ENCODE assay signal across 1 cellular context in genomic region chrX:49089553-49089952, GRCh38.
TF ChIP-seq lines count a peak whose summit lies in the region.

No MANE protein-coding gene starts in this region.

TF ChIP-seq in K562, 482 proteins besides CTCF, POLR2A, EP300 and RAD21 (continued from another document and continues in another):
- TF ChIP-seq ZBTB26 (CRISPR knock-in tag; IDR thresholded peaks at IDR 0.05) (no peak), HDAC3 (IDR thresholded peaks at IDR 0.05; ENCODE audit: borderline replicate concordance, partially characterized antibody) (no peak), MAFF (IDR thresholded peaks at IDR 0.05; ENCODE audit: low read length) (peak; percentile 56; the same call in 1 of the 2 replicates), SMAD3 (CRISPR knock-in tag; conservative IDR thresholded peaks at IDR 0.05) (no peak), DACH1 (IDR thresholded peaks at IDR 0.05; ENCODE audit: partially characterized antibody) (no peak), NFXL1 (CRISPR knock-in tag; IDR thresholded peaks at IDR 0.05) (no peak), MTF1 (CRISPR knock-in tag; IDR thresholded peaks at IDR 0.05; ENCODE audit: borderline replicate concordance) (no peak), CREBBP (IDR thresholded peaks at IDR 0.05; ENCODE audit: low read depth, low read length) (no peak), CEBPB (tag; IDR thresholded peaks at IDR 0.05) (no peak), ETV1 (tag; conservative IDR thresholded peaks at IDR 0.05; ENCODE audit: low read depth) (no peak), CCNT2 (IDR thresholded peaks at IDR 0.05; ENCODE audit: borderline replicate concordance, extremely low read depth, insufficient read length, low read depth, low read length) (no peak), EZH2 (IDR thresholded peaks at IDR 0.05; ENCODE audit: borderline replicate concordance, low read depth, low read length) (no peak), SMC3 (conservative IDR thresholded peaks at IDR 0.05; ENCODE audit: insufficient read depth, low read depth, low read length) (no peak), DPF2 (IDR thresholded peaks at IDR 0.05) (peak; percentile 86), ARNT (IDR thresholded peaks at IDR 0.05) (no peak), SAP30 (IDR thresholded peaks at IDR 0.05; ENCODE audit: borderline replicate concordance, insufficient read depth, low read depth, low read length, poor library complexity, severe bottlenecking) (no peak), KAT2B (IDR thresholded peaks at IDR 0.05; ENCODE audit: low read depth, low read length) (no peak), ID3 (CRISPR knock-in tag; IDR thresholded peaks at IDR 0.05) (no peak), ID3 (tag; IDR thresholded peaks at IDR 0.05) (no peak), RBM14 (IDR thresholded peaks at IDR 0.05; ENCODE audit: borderline replicate concordance, insufficient read depth, low read depth, low read length) (no peak), SNAPC5 (CRISPR knock-in tag; IDR thresholded peaks at IDR 0.05) (no peak), YY1 (IDR thresholded peaks at IDR 0.05; ENCODE audit: borderline replicate concordance in 1 of 3, control insufficient read depth in 1 of 3, extremely low read depth in 1 of 3, insufficient read depth in 3 of 3, insufficient read length in 1 of 3, insufficient replicate concordance in 2 of 3, low read depth in 1 of 3, low read length in 2 of 3) (no peak), NR2F6 (CRISPR knock-in tag; IDR thresholded peaks at IDR 0.05) (no peak), ARID2 (IDR thresholded peaks at IDR 0.05) (no peak), TEAD4 (IDR thresholded peaks at IDR 0.05; ENCODE audit: low read length) (peak; percentile 69), TEAD4 (CRISPR knock-in tag; IDR thresholded peaks at IDR 0.05; ENCODE audit: borderline replicate concordance) (no peak), IFI16 (CRISPR knock-in tag; IDR thresholded peaks at IDR 0.05) (no peak), TCF7L2 (IDR thresholded peaks at IDR 0.05; ENCODE audit: low read depth, low read length) (no peak), ZBTB40 (IDR thresholded peaks at IDR 0.05) (no peak), ZBTB40 (CRISPR knock-in tag; IDR thresholded peaks at IDR 0.05) (no peak), ESRRA (IDR thresholded peaks at IDR 0.05; ENCODE audit: borderline replicate concordance, low read depth) (no peak), ZNF445 (CRISPR knock-in tag; IDR thresholded peaks at IDR 0.05; ENCODE audit: low read depth) (no peak), GABPA (tag; conservative IDR thresholded peaks at IDR 0.05; ENCODE audit: low read depth) (no peak), ZNF217 (CRISPR knock-in tag; IDR thresholded peaks at IDR 0.05) (no peak), ZNF586 (CRISPR knock-in tag; conservative IDR thresholded peaks at IDR 0.05) (no peak), ZFP30 (CRISPR knock-in tag; IDR thresholded peaks at IDR 0.05; ENCODE audit: borderline replicate concordance) (no peak), HDAC1 (IDR thresholded peaks at IDR 0.05) (no peak), ZNF551 (CRISPR knock-in tag; IDR thresholded peaks at IDR 0.05) (no peak), HIVEP1 (CRISPR knock-in tag; IDR thresholded peaks at IDR 0.05) (no peak), HBP1 (CRISPR knock-in tag; IDR thresholded peaks at IDR 0.05) (no peak), SMARCA4 (IDR thresholded peaks at IDR 0.05) (peak; percentile 77), CHD7 (IDR thresholded peaks at IDR 0.05; ENCODE audit: low read depth, low read length) (no peak)
